In genomic region chr10:43873717-43874116, GRCh38 we compare ENCODE assay signal across 25 cellular contexts.
"Had no signal": no experiment of that assay in that cellular context is flagged by ENCODE, and none has a peak within 500 bp of the region (broad histone marks: within the 10 kb centered on the region; RNA-seq: fewer than 3 reads in every experiment).

No MANE protein-coding gene starts in this region.

- FAIRE-seq: endothelial cell of umbilical vein had no signal

- H3K27ac Mint-ChIP-seq: dendritic cell treated with granulocyte-macrophage colony-stimulating factor and Interleukin-4, amounts not matched to agents 40 ng/mL and 50 ng/mL, for 4 days; immature natural killer cell; stimulated activated effector memory CD8-positive, alpha-beta T cell treated with anti-CD3 and anti-CD28 coated beads, Interleukin-12 subunit alpha, Interleukin-12 subunit beta, amount 100 ng/mL, for 72 hours had no signal

- H3K4me1 Mint-ChIP-seq: central memory CD8-positive, alpha-beta T cell; immature natural killer cell; stimulated activated effector memory CD8-positive, alpha-beta T cell treated with anti-CD3 and anti-CD28 coated beads, Interleukin-12 subunit alpha, Interleukin-12 subunit beta, amount 100 ng/mL, for 72 hours had no signal

- H3K4me1 ChIP-seq: colonic mucosa, foreskin keratinocyte, lower lobe of right lung, psoas muscle, uterus had no signal

- H3K9me3 ChIP-seq: colonic mucosa, esophagus muscularis mucosa, left ventricle myocardium inferior, lower lobe of right lung, psoas muscle, sigmoid colon, stomach, thyroid gland, uterus had no signal

- H3K27me3 ChIP-seq: colonic mucosa, esophagus muscularis mucosa, foreskin keratinocyte, sigmoid colon, stomach, thyroid gland, uterus had no signal

- H3K4me3 ChIP-seq: colonic mucosa, esophagus muscularis mucosa, left ventricle myocardium inferior, lower lobe of right lung, psoas muscle, sigmoid colon, stomach, thyroid gland, uterus had no signal

- H3K4me3 Mint-ChIP-seq: central memory CD8-positive, alpha-beta T cell; dendritic cell treated with granulocyte-macrophage colony-stimulating factor and Interleukin-4, amounts not matched to agents 40 ng/mL and 50 ng/mL, for 4 days; immature natural killer cell; naive thymus-derived CD8-positive, alpha-beta T cell; stimulated activated effector memory CD8-positive, alpha-beta T cell treated with anti-CD3 and anti-CD28 coated beads, Interleukin-12 subunit alpha, Interleukin-12 subunit beta, amount 100 ng/mL, for 72 hours had no signal

- ATAC-seq: foreskin keratinocyte; left colon; lower lobe of right lung; naive thymus-derived CD8-positive, alpha-beta T cell; psoas muscle; stimulated activated effector memory CD8-positive, alpha-beta T cell treated with anti-CD3 and anti-CD28 coated beads, Interleukin-12 subunit alpha, Interleukin-12 subunit beta, amount 100 ng/mL, for 72 hours had no signal

- H3K27me3 Mint-ChIP-seq: naive thymus-derived CD8-positive, alpha-beta T cell had no signal

- H3K9me3 Mint-ChIP-seq: central memory CD8-positive, alpha-beta T cell; dendritic cell treated with granulocyte-macrophage colony-stimulating factor and Interleukin-4, amounts not matched to agents 40 ng/mL and 50 ng/mL, for 4 days; immature natural killer cell; naive thymus-derived CD8-positive, alpha-beta T cell; stimulated activated effector memory CD8-positive, alpha-beta T cell treated with anti-CD3 and anti-CD28 coated beads, Interleukin-12 subunit alpha, Interleukin-12 subunit beta, amount 100 ng/mL, for 72 hours had no signal

- H3K27ac ChIP-seq: colonic mucosa, esophagus muscularis mucosa, foreskin keratinocyte, lower lobe of right lung, psoas muscle, sigmoid colon, stomach, thyroid gland, uterus had no signal

- H3K36me3 ChIP-seq: colonic mucosa, esophagus muscularis mucosa, left ventricle myocardium inferior, lower lobe of right lung, sigmoid colon, stomach, thyroid gland, uterus had no signal

- H3K36me3 Mint-ChIP-seq: immature natural killer cell; naive thymus-derived CD8-positive, alpha-beta T cell; stimulated activated effector memory CD8-positive, alpha-beta T cell treated with anti-CD3 and anti-CD28 coated beads, Interleukin-12 subunit alpha, Interleukin-12 subunit beta, amount 100 ng/mL, for 72 hours had no signal

- DNase-seq: colonic mucosa; effector memory CD4-positive, alpha-beta T cell; foreskin keratinocyte; hypothalamus; immature natural killer cell; islet precursor cell; kidney glomerular epithelial cell; left colon; left ventricle myocardium inferior; lower lobe of right lung; naive thymus-derived CD8-positive, alpha-beta T cell; psoas muscle; sigmoid colon; stimulated activated CD4-positive, alpha-beta T cell treated with anti-CD3 and anti-CD28 coated beads, Interleukin-2, amount 100 ng/mL, for 24 hours; stimulated activated CD4-positive, alpha-beta T cell treated with anti-CD3 and anti-CD28 coated beads, Interleukin-4, amount 100 ng/mL, for 24 hours; stimulated activated naive CD4-positive, alpha-beta T cell treated with Interleukin-2 at 50 U/mL for 16 hours; stomach; thyroid gland; trophoblast cell; uterus had no signal
